Comparison of ENCODE assay signal across 1 cellular context in the genomic region with DNA sequence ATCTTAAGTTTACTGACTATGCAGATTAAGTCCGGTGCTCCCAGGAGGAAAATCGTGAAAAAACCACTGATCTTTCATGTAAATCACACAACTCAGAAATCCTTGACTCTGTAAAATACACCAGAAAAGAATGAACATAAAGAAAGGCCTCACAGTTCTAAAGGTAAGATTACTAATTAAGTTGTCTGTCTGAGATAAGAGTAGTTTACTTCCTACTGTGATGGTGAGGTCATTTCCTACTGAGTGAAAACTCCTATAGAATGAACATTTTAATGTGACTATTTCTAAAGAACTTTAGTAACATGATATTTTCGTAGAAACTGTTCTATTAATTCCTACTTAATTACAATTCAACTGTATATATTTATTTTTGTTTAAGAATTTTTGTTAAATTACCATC.
TF ChIP-seq lines count a peak whose summit lies in the region.

No MANE protein-coding gene starts in this region.

TF ChIP-seq in WTC11, 78 proteins besides CTCF, POLR2A, EP300 and RAD21 (continued from another document):
- TF ChIP-seq, protein P1, sequence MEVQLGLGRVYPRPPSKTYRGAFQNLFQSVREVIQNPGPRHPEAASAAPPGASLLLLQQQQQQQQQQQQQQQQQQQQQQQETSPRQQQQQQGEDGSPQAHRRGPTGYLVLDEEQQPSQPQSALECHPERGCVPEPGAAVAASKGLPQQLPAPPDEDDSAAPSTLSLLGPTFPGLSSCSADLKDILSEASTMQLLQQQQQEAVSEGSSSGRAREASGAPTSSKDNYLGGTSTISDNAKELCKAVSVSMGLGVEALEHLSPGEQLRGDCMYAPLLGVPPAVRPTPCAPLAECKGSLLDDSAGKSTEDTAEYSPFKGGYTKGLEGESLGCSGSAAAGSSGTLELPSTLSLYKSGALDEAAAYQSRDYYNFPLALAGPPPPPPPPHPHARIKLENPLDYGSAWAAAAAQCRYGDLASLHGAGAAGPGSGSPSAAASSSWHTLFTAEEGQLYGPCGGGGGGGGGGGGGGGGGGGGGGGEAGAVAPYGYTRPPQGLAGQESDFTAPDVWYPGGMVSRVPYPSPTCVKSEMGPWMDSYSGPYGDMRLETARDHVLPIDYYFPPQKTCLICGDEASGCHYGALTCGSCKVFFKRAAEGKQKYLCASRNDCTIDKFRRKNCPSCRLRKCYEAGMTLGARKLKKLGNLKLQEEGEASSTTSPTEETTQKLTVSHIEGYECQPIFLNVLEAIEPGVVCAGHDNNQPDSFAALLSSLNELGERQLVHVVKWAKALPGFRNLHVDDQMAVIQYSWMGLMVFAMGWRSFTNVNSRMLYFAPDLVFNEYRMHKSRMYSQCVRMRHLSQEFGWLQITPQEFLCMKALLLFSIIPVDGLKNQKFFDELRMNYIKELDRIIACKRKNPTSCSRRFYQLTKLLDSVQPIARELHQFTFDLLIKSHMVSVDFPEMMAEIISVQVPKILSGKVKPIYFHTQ (CRISPR knock-in tag; IDR thresholded peaks at IDR 0.05): no peak
